In the genomic region with DNA sequence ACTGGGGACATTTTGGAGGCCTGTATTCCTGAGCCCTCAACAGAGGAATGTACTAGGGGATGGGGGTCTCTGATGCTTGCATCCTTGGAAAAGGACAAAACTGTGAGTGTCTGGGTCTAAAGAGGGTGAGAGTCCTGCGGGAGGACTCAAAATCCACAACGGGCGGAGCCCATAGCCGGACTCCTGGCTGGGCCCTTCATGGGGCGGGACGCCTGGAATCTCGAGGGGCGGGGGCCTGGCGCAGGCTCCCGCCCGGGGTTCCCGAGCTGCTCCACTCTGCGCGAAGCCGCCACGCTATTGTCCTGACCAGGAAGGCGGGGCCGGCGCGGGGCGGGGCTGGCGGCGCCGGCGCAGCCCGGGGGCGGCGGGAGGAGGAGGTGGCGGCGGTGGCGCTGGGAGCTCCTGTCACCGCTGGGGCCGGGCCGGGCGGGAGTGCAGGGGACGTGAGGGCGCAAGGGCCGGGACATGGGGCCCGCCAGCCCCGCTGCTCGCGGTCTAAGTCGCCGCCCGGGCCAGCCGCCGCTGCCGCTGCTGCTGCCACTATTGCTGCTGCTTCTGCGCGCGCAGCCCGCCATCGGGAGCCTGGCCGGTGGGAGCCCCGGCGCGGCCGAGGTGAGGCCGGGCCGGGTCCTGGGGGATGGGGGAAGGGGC, we compare ENCODE assay signal across 8 cellular contexts. TPM values are rescaled to one million over a fixed set of nuclear protein-coding genes. Genes with fewer than 3 reads are reported as not detected.
A peak's percentile ranks its signal among the peaks of the same experiment; 100 is the strongest.
DNase-seq lines count a peak whose midpoint lies in the region; ATAC-seq, FAIRE-seq and TF ChIP-seq lines count a peak whose summit lies in the region.

A gene (plus strand): TSS at position 403 of the 651 bp plus-strand sequence. CDS start 63 bp downstream, at position 466.

- H3K4me2 ChIP-seq in DND-41 (ENCODE audit: insufficient read depth, low read length) (peak within 1 kb of the TSS; percentile 58), KMS-11 (peak within 1 kb of the TSS; percentile 24), astrocyte (ENCODE audit: low read length) (peak within 1 kb of the TSS; percentile 91), hepatocyte (peak within 1 kb of the TSS; percentile 96)

- peak within 1 kb of the TSS; percentile 85 for H3K4me3 Mint-ChIP-seq in astrocyte (ENCODE audit: unreplicated experiment)

- H3K79me2 ChIP-seq in DND-41 (ENCODE audit: insufficient read depth, low read length) (no peaks in the 10 kb centered on the region), KMS-11 (ENCODE audit: insufficient read depth, low read depth) (no peaks in the 10 kb centered on the region), astrocyte (ENCODE audit: insufficient read depth, low read length) (no peaks in the 10 kb centered on the region), hepatocyte (no peaks in the 10 kb centered on the region)

- WGBS in hepatocyte (ENCODE audit: low lambda C conversion rate, missing lambda C conversion rate) = 2% methylated on average over 24 of the region's 60 CpGs

- in situ Hi-C loops in gastrocnemius medialis (cut with MboI; ENCODE audit: low sequenced_read_pairs in 4 of 4) = no loop called here

- peak within 1 kb of the TSS; percentile 53 for H3K27ac Mint-ChIP-seq in astrocyte (ENCODE audit: unreplicated experiment)

- H3K4me1 ChIP-seq in DND-41 (ENCODE audit: insufficient read depth, low read length) = peaks cover 13% of the 10 kb centered on the region
- H3K4me1 ChIP-seq in KMS-11 (ENCODE audit: low read depth, poor library complexity, severe bottlenecking) = peaks cover 5% of the 10 kb centered on the region
- H3K4me1 ChIP-seq in astrocyte (ENCODE audit: insufficient read depth, low read length) = peaks cover 8% of the 10 kb centered on the region
- H3K4me1 ChIP-seq in hepatocyte (ENCODE audit: insufficient read depth) = peaks cover 17% of the 10 kb centered on the region
- peaks cover 7 to 15% of the 10 kb centered on the region in 2 donors for H3K4me1 ChIP-seq in gastrocnemius medialis

- H3K36me3 ChIP-seq in DND-41 (ENCODE audit: insufficient read depth, low read length) (no peaks in the 10 kb centered on the region), KMS-11 (ENCODE audit: insufficient read depth) (no peaks in the 10 kb centered on the region), astrocyte (ENCODE audit: insufficient read depth, low read length) (no peaks in the 10 kb centered on the region), hepatocyte (replicated peaks; ENCODE audit: insufficient read depth, low read depth) (no peaks in the 10 kb centered on the region), gastrocnemius medialis (no peaks in the 10 kb centered on the region)

- no peak for FAIRE-seq in astrocyte (lab: Jason Lieb, UNC)

- peaks cover 4% of the 10 kb centered on the region for H3K36me3 Mint-ChIP-seq in astrocyte (ENCODE audit: low read depth, unreplicated experiment)

- H3K4me1 Mint-ChIP-seq in astrocyte (ENCODE audit: low read depth, unreplicated experiment) = no peaks in the 10 kb centered on the region

- H3K9me3 ChIP-seq in DND-41 (ENCODE audit: insufficient read depth, low read length, severe bottlenecking) (no peaks in the 10 kb centered on the region), astrocyte (ENCODE audit: insufficient read depth, low read depth, low read length) (no peaks in the 10 kb centered on the region), hepatocyte (ENCODE audit: low read depth) (no peaks in the 10 kb centered on the region), gastrocnemius medialis (no peaks in the 10 kb centered on the region)

- TF ChIP-seq POLR2A in gastrocnemius medialis (IDR thresholded peaks at IDR 0.05) = no peak

- no peaks in the 10 kb centered on the region for H3K9me3 Mint-ChIP-seq in astrocyte (ENCODE audit: unreplicated experiment)

- ATAC-seq in DND-41 (ENCODE audit: insufficient read depth, low read depth) (peak; percentile 94), gastrocnemius medialis (peak in 1 of 2 donors; percentile 44), HG03196 (IDR thresholded peaks at IDR 0.05; ENCODE audit: unreplicated experiment) (no peak)

- H4K20me1 ChIP-seq in DND-41 (ENCODE audit: insufficient read depth, low read length) (no peaks in the 10 kb centered on the region), KMS-11 (ENCODE audit: insufficient read depth) (no peaks in the 10 kb centered on the region), astrocyte (ENCODE audit: insufficient read depth, low read length) (peaks cover 5% of the 10 kb centered on the region), hepatocyte (ENCODE audit: insufficient read depth, poor library complexity, severe bottlenecking) (no peaks in the 10 kb centered on the region)

- no peak for TF ChIP-seq CTCF in DND-41 (IDR thresholded peaks at IDR 0.05; ENCODE audit: borderline replicate concordance, extremely low read depth, low read length, poor library complexity, severe bottlenecking)
- TF ChIP-seq CTCF in KMS-11 (conservative IDR thresholded peaks at IDR 0.05; ENCODE audit: low read depth, low read length) = no peak
- no peak for TF ChIP-seq CTCF in astrocyte (IDR thresholded peaks at IDR 0.05; ENCODE audit: insufficient read depth, low read depth, low read length)
- TF ChIP-seq CTCF in hepatocyte (IDR thresholded peaks at IDR 0.05; ENCODE audit: poor library complexity) = no peak
- TF ChIP-seq CTCF in gastrocnemius medialis (IDR thresholded peaks at IDR 0.05 in 4 of 5, conservative IDR thresholded peaks at IDR 0.05 in 1 of 5) = no peak

- intact Hi-C loops in gastrocnemius medialis (cut with DNase I; ENCODE audit: low total_unique reads) = no loop called here

- peaks cover 33% of the 10 kb centered on the region for H3K27me3 Mint-ChIP-seq in astrocyte (ENCODE audit: low read depth, unreplicated experiment)

- H3K27me3 ChIP-seq in DND-41 (ENCODE audit: insufficient read depth, low read length, poor library complexity) (peaks cover 14% of the 10 kb centered on the region), KMS-11 (ENCODE audit: insufficient read depth, low read depth) (peaks cover 59% of the 10 kb centered on the region), astrocyte (ENCODE audit: insufficient read depth, low read length) (peaks cover 5% of the 10 kb centered on the region), hepatocyte (peaks cover 12% of the 10 kb centered on the region), gastrocnemius medialis (peaks cover 36 to 59% (median 37%) of the 10 kb centered on the region in 3 donors)

- no peaks in the 10 kb centered on the region for H3K9me2 ChIP-seq in hepatocyte (replicated peaks; ENCODE audit: insufficient read depth)

- DNase-seq in DND-41 (peak; percentile 70), T-helper 2 cell (peak; percentile 32 to 63 (median 44)), astrocyte (ENCODE audit: low read depth) (peak; percentile 15), hepatocyte (ENCODE audit: low spot score) (peak; percentile 85), gastrocnemius medialis (no peak), COLO829 (ENCODE audit: low spot score) (no peak)

- H3K4me3 ChIP-seq in DND-41 (ENCODE audit: low read depth in 1 of 2, low read length in 2 of 2) (peak within 1 kb of the TSS in 1 of 2 experiments; percentile 39; a peak in 1 of 4 replicates), KMS-11 (IDR thresholded peaks at IDR 0.05; ENCODE audit: insufficient read depth, low read depth, low read length) (no peak within 1 kb of the TSS), astrocyte (ENCODE audit: insufficient read depth, low read depth, low read length) (peak within 1 kb of the TSS; percentile 50), hepatocyte (peak within 1 kb of the TSS; percentile 45), gastrocnemius medialis (peak within 1 kb of the TSS; percentile 7 to 50 (median 42))

- H2AFZ ChIP-seq in DND-41 (ENCODE audit: low read depth, low read length) (peak within 1 kb of the TSS; percentile 60), KMS-11 (ENCODE audit: low read depth) (peak within 1 kb of the TSS; percentile 54), astrocyte (ENCODE audit: low read depth, low read length) (peak within 1 kb of the TSS; percentile 60), hepatocyte (peak within 1 kb of the TSS; percentile 26)

- H3K9ac ChIP-seq in DND-41 (ENCODE audit: low read depth, low read length) (peak within 1 kb of the TSS; percentile 28; the same call in 1 of the 2 replicates), KMS-11 (no peak within 1 kb of the TSS), astrocyte (ENCODE audit: low read length) (peak within 1 kb of the TSS; percentile 27)

- H3K27ac ChIP-seq in DND-41 (ENCODE audit: low read length) (no peak within 1 kb of the TSS), KMS-11 (no peak within 1 kb of the TSS), astrocyte (ENCODE audit: low read depth, low read length) (no peak within 1 kb of the TSS), hepatocyte (no peak within 1 kb of the TSS), gastrocnemius medialis (no peak within 1 kb of the TSS)

RNA-seq across cellular contexts. Expression of the gene that starts here (rescaled TPM):
- total RNA-seq in astrocyte (66.0 and 69.4 TPM in 2 replicates), hepatocyte (19.8 and 29.0 TPM in 2 replicates), gastrocnemius medialis (under 1 TPM in 2 of 4 donors, not detected in 2; 0.27 to 0.33 TPM)
- polyA plus RNA-seq in hepatocyte = 115 and 147 TPM in 2 replicates

Comparison
In these comparisons a context has a peak if more than half of its experiments do, and no peak if none do; other contexts are left out.
1. RNA of the gene that starts here (total RNA-seq): 66.0 to 69.4 TPM in astrocyte and 19.8 to 29.0 TPM in hepatocyte; 0.27 to 0.33 TPM in gastrocnemius medialis; every median in the first group is over 10 times any median in the second.
2. DNase-seq: peak in DND-41 (single experiment), T-helper 2 cell (5 of 5), astrocyte (single experiment) and hepatocyte (single experiment); none in gastrocnemius medialis (0 of 2) and COLO829 (single experiment).
3. H3K4me2 ChIP-seq: peak in every context shown above with its lines; median percentile 96 in hepatocyte; 91 in astrocyte; 58 in DND-41; 24 in KMS-11.
4. Peak in every context shown above with its lines, with median percentiles within 50 percentile points of each other: H2AFZ ChIP-seq.